In genomic region chr7:121102619-121103018, GRCh38 we compare ENCODE assay signal across 19 cellular contexts.
DNase-seq lines count a peak whose midpoint lies in the region; ATAC-seq, FAIRE-seq and TF ChIP-seq lines count a peak whose summit lies in the region.
"Had no signal": no experiment of that assay in that cellular context is flagged by ENCODE, and none has a peak within 500 bp of the region (broad histone marks: within the 10 kb centered on the region; RNA-seq: fewer than 3 reads in every experiment).

No MANE protein-coding gene starts in this region.

- no peaks in the 10 kb centered on the region for H3K9me2 ChIP-seq in HCT116 (ENCODE audit: insufficient read depth)

- POLR2A ChIA-PET in HCT116 (lab: Charles Lee): no interaction called here

- intact Hi-C loops in HCT116 (cut with micrococcal nuclease): no loop called here
- intact Hi-C loops in pancreas (cut with DNase I): no loop called here

- no peak for TF ChIP-seq RAD21 in HCT116 (IDR thresholded peaks at IDR 0.05; ENCODE audit: low read depth)

- H3K27ac ChIP-seq in HCT116 (ENCODE audit: low read depth, low read length) (no peak overlapping the region), foreskin keratinocyte (no peak overlapping the region), pancreas (no peak overlapping the region)
- H3K27ac ChIP-seq: VCaP had no signal

- ATAC-seq in HCT116 (no peak; the same call in 1 of the 2 replicates), foreskin keratinocyte (peak; percentile 84), pancreas (peak in 3 of 4 donors; percentile 48 to 81 (median 66)), HG03442 (IDR thresholded peaks at IDR 0.05; ENCODE audit: unreplicated experiment) (no peak)
- ATAC-seq: activated T-helper 17 cell treated with anti-CD3 and anti-CD28 coated beads, Interleukin-2, amount 50 U/mL, for 72 hours; mucosa of descending colon had no signal

- no peak for TF ChIP-seq POLR2A in HCT116 (IDR thresholded peaks at IDR 0.05; ENCODE audit: borderline replicate concordance, extremely low read depth, insufficient read depth, insufficient read length)

- TF ChIP-seq CTCF in HCT116 (IDR thresholded peaks at IDR 0.05 in 2 of 3, conservative IDR thresholded peaks at IDR 0.05 in 1 of 3; ENCODE audit: borderline replicate concordance in 1 of 3, insufficient read depth in 1 of 3, low read depth in 2 of 3, low read length in 2 of 3) (no peak), foreskin keratinocyte (conservative IDR thresholded peaks at IDR 0.05) (no peak), pancreas (IDR thresholded peaks at IDR 0.05) (no peak)

- CTCF ChIA-PET in HCT116 (lab: Charles Lee): no interaction called here

- no peaks in the 10 kb centered on the region for H4K20me1 ChIP-seq in HCT116 (ENCODE audit: insufficient read depth)

- no peak for FAIRE-seq in pancreas (lab: Jason Lieb, UNC)

- no peak overlapping the region for H3K9ac ChIP-seq in HCT116 (ENCODE audit: low read length)

- H3K36me3 ChIP-seq in HCT116 (ENCODE audit: control insufficient read depth in 1 of 2, insufficient read depth in 2 of 2, low read length in 2 of 2) (no peaks in the 10 kb centered on the region), pancreas (no peaks in the 10 kb centered on the region)

- H2AFZ ChIP-seq in HCT116 (ENCODE audit: low read depth, low read length, poor library complexity, severe bottlenecking): peak overlapping the region; percentile 36

- H3K27me3 ChIP-seq in HCT116 (ENCODE audit: insufficient read depth, low read length) (no peaks in the 10 kb centered on the region), foreskin keratinocyte (no peaks in the 10 kb centered on the region), pancreas (no peaks in the 10 kb centered on the region)

- no peaks in the 10 kb centered on the region for H3K79me2 ChIP-seq in HCT116 (ENCODE audit: insufficient read depth, low read length)

- peak overlapping the region; percentile 27; the same call in 1 of the 2 replicates for H3K4me2 ChIP-seq in HCT116 (ENCODE audit: low read length)

- peaks cover 8 to 10% of the 10 kb centered on the region in 2 experiments; a peak in 3 of 4 replicates for H3K4me1 ChIP-seq in HCT116 (ENCODE audit: control insufficient read depth in 1 of 2, insufficient read depth in 2 of 2, low read length in 2 of 2)
- peaks cover 10% of the 10 kb centered on the region for H3K4me1 ChIP-seq in foreskin keratinocyte
- peaks cover 0 to 8% (median 0%) of the 10 kb centered on the region in 3 donors for H3K4me1 ChIP-seq in pancreas

- no TSS peak for BruUV-seq in HCT116 (replicated peaks; lab: Mats Ljungman, UMichigan)

- no peak for DNase-seq in HCT116 (ENCODE audit: low read depth, low spot score)
- DNase-seq in NCI-H2196 (lab: John Stamatoyannopoulos, UW; ENCODE audit: unreplicated experiment): peak; percentile 51
- DNase-seq in foreskin keratinocyte: peak; percentile 29 to 54
- DNase-seq in pancreas: peak in 1 of 6 donors; percentile 18
- no peak for DNase-seq in amygdala (lab: John Stamatoyannopoulos, UW)
- no peak for DNase-seq in mucosa of gallbladder (ENCODE audit: low spot score)
- DNase-seq in HuH-7 (ENCODE audit: low spot score): no peak
- DNase-seq: activated CD8-positive, alpha-beta memory T cell treated with anti-CD3 and anti-CD28 coated beads for 24 hours; GDM1; GOT3; MM.1S; mucosa of descending colon; NCI-H2081 treated with DMSO at 0.1 percent for 48 hours; NCI-H82; occipital lobe; stimulated activated CD4-positive, alpha-beta T cell treated with anti-CD3 and anti-CD28 coated beads, Interleukin-2, amount 100 ng/mL, for 48 hours had no signal

- 11 to 22% methylated on average over 2 of the region's 2 CpGs for WGBS in pancreas, 2 donors

- H3K4me3 ChIP-seq in HCT116 (replicated peaks in 1 of 2; ENCODE audit: low read depth in 1 of 2, low read length in 2 of 2) (no peak overlapping the region), pancreas (no peak overlapping the region)
- H3K4me3 ChIP-seq: mucosa of descending colon had no signal

- RAD21 ChIA-PET in HCT116 (lab: Charles Lee; ENCODE audit: low non-redundant PET in 1 of 2, low total read pairs in 2 of 2, uncharacterized antibody in 2 of 2, unreplicated experiment in 2 of 2): no interaction called here

- H3K9me3 ChIP-seq in HCT116 (ENCODE audit: control insufficient read depth in 1 of 2, insufficient read depth in 1 of 2, low read depth in 1 of 2, low read length in 2 of 2) (no peaks in the 10 kb centered on the region), pancreas (no peaks in the 10 kb centered on the region)
- H3K9me3 ChIP-seq: mucosa of descending colon had no signal

TF ChIP-seq in HCT116, 20 proteins besides CTCF, POLR2A, EP300 and RAD21:
- TF ChIP-seq ZBTB33 (IDR thresholded peaks at IDR 0.05; ENCODE audit: extremely low read depth, insufficient replicate concordance, low read length): no peak
- peak; percentile 23; the same call in 1 of the 2 replicates for TF ChIP-seq SP1 (IDR thresholded peaks at IDR 0.05; ENCODE audit: low read depth)

Comparison
In these comparisons a context has a peak if more than half of its experiments do, and no peak if none do; other contexts are left out.
1. ATAC-seq: peak in foreskin keratinocyte (single experiment) and pancreas (3 of 4); none in HCT116 (single experiment) and HG03442 (single experiment).
2. DNase-seq: peak in NCI-H2196 (single experiment) and foreskin keratinocyte (2 of 2); none in HCT116 (single experiment), amygdala (0 of 56), mucosa of gallbladder (single experiment) and HuH-7 (single experiment).